In genomic region chr13:30115257-30115600, GRCh38 we compare ENCODE assay signal across 8 cellular contexts.
DNase-seq lines count a peak whose midpoint lies in the region; ATAC-seq and TF ChIP-seq lines count a peak whose summit lies in the region.

No MANE protein-coding gene starts in this region.

- DNase-seq in activated B cell treated with CpG ODN at 0.5 μM for 24 hours (no peak), right cardiac atrium (no peak), sciatic nerve (ENCODE audit: low spot score) (no peak), cerebellar nuclear complex (lab: John Stamatoyannopoulos, UW) (no peak), 8988T (no peak)
- no peak for DNase-seq in stimulated activated effector memory CD8-positive, alpha-beta T cell treated with anti-CD3 and anti-CD28 coated beads, Interleukin-12 subunit alpha, Interleukin-12 subunit beta, amount 100 ng/mL, for 72 hours (ENCODE audit: low spot score in 2 of 2)

- no peaks in the 10 kb centered on the region for H3K27me3 ChIP-seq in right cardiac atrium (ENCODE audit: control insufficient read depth, insufficient read depth)

- H3K9me3 Mint-ChIP-seq in activated B cell treated with CpG ODN at 0.5 μM for 24 hours: no peaks in the 10 kb centered on the region
- H3K9me3 Mint-ChIP-seq in stimulated activated effector memory CD8-positive, alpha-beta T cell treated with anti-CD3 and anti-CD28 coated beads, Interleukin-12 subunit alpha, Interleukin-12 subunit beta, amount 100 ng/mL, for 72 hours: no peaks in the 10 kb centered on the region

- POLR2A ChIA-PET in HEK293 (lab: Yijun Ruan, JAX): interaction anchor here (0.6 kb wide), 1 partner anchor 60 kb away, joined by 5 read pairs; no protein-coding TSS in a partner anchor
- POLR2A ChIA-PET in activated B cell treated with CpG ODN at 0.5 μM for 24 hours (lab: Charles Lee): interaction anchor here (0.6 to 1.7 kb wide), 8 partner anchors 12 to 619 kb away, joined by 3 to 7 read pairs (median 3); no protein-coding TSS in a partner anchor

- no peak for ATAC-seq in activated B cell treated with CpG ODN at 0.5 μM for 24 hours (ENCODE audit: low read depth)
- no peak for ATAC-seq in right cardiac atrium
- ATAC-seq in stimulated activated effector memory CD8-positive, alpha-beta T cell treated with anti-CD3 and anti-CD28 coated beads, Interleukin-12 subunit alpha, Interleukin-12 subunit beta, amount 100 ng/mL, for 72 hours: no peak
- no peak for ATAC-seq in sciatic nerve
- ATAC-seq in GM18870 (IDR thresholded peaks at IDR 0.05; ENCODE audit: unreplicated experiment): no peak

- H3K27ac ChIP-seq in HEK293 (ENCODE audit: extremely low read depth, low read depth, low read length) (0 out of 2 replicates have a peak overlapping the region, but pooled peaks have one; percentile 38), right cardiac atrium (ENCODE audit: low read length) (no peak overlapping the region)

- peaks cover 16% of the 10 kb centered on the region for H3K27me3 Mint-ChIP-seq in activated B cell treated with CpG ODN at 0.5 μM for 24 hours

- H3K4me3 ChIP-seq in HEK293 (ENCODE audit: low read depth, low read length) (peak overlapping the region; percentile 46), right cardiac atrium (ENCODE audit: low read length) (peak overlapping the region; percentile 67)

- H3K9me3 ChIP-seq in HEK293 (ENCODE audit: control insufficient read depth, insufficient read depth, low read depth, low read length) (no peaks in the 10 kb centered on the region), right cardiac atrium (ENCODE audit: control insufficient read depth, low read length) (no peaks in the 10 kb centered on the region)

- TF ChIP-seq CTCF in HEK293 (tag by site-specific recombination; IDR thresholded peaks at IDR 0.05) (no peak), activated B cell treated with CpG ODN at 0.5 μM for 24 hours (IDR thresholded peaks at IDR 0.05) (no peak)

- CTCF ChIA-PET in HEK293 (lab: Yijun Ruan, JAX) (interaction anchor here (0.5 to 5.1 kb wide), 18 partner anchors 10 to 931 kb away, joined by 3 to 55 read pairs (median 4); partner anchors contain the start of gene UBL3), activated B cell treated with CpG ODN at 0.5 μM for 24 hours (lab: Charles Lee) (interaction anchor here (0.6 to 7.7 kb wide), 19 partner anchors 9 to 739 kb away, joined by 3 to 247 read pairs (median 4); partner anchors contain the start of genes SLC7A1 and UBL3)

- peaks cover 30% of the 10 kb centered on the region for H3K4me1 Mint-ChIP-seq in activated B cell treated with CpG ODN at 0.5 μM for 24 hours
- H3K4me1 Mint-ChIP-seq in stimulated activated effector memory CD8-positive, alpha-beta T cell treated with anti-CD3 and anti-CD28 coated beads, Interleukin-12 subunit alpha, Interleukin-12 subunit beta, amount 100 ng/mL, for 72 hours: peaks cover 25% of the 10 kb centered on the region

- WGBS in right cardiac atrium: 16% methylated on average over 9 of the region's 9 CpGs

- no peaks in the 10 kb centered on the region for H3K36me3 Mint-ChIP-seq in activated B cell treated with CpG ODN at 0.5 μM for 24 hours (ENCODE audit: low read depth)
- no peaks in the 10 kb centered on the region for H3K36me3 Mint-ChIP-seq in stimulated activated effector memory CD8-positive, alpha-beta T cell treated with anti-CD3 and anti-CD28 coated beads, Interleukin-12 subunit alpha, Interleukin-12 subunit beta, amount 100 ng/mL, for 72 hours

- peak overlapping the region; percentile 62 for H3K4me3 Mint-ChIP-seq in activated B cell treated with CpG ODN at 0.5 μM for 24 hours
- H3K4me3 Mint-ChIP-seq in stimulated activated effector memory CD8-positive, alpha-beta T cell treated with anti-CD3 and anti-CD28 coated beads, Interleukin-12 subunit alpha, Interleukin-12 subunit beta, amount 100 ng/mL, for 72 hours: peak overlapping the region; percentile 68

- no peaks in the 10 kb centered on the region for H3K36me3 ChIP-seq in HEK293 (ENCODE audit: control insufficient read depth in 2 of 2, insufficient read depth in 1 of 2, low read length in 2 of 2)

- H3K4me1 ChIP-seq in HEK293 (ENCODE audit: control insufficient read depth, insufficient read depth, low read length): peaks cover 5% of the 10 kb centered on the region; the same call in 1 of the 2 replicates
- H3K4me1 ChIP-seq in right cardiac atrium (ENCODE audit: control insufficient read depth, insufficient read depth, low read length): peaks cover 4% of the 10 kb centered on the region

- intact Hi-C loops in activated B cell treated with CpG ODN at 0.5 μM for 24 hours (cut with micrococcal nuclease): loop anchor here (1.0 to 10.0 kb wide), 6 partner anchors 190 to 1400 kb away; partner anchors contain the start of genes SLC46A3 and SLC7A1
- intact Hi-C loops in right cardiac atrium (cut with DNase I): loop anchor here (5.0 to 10.0 kb wide), 6 partner anchors 190 to 608 kb away; partner anchors contain the start of gene UBL3 (in 1 of the 4)
- intact Hi-C loops in sciatic nerve (cut with DNase I): loop anchor here (10.0 kb wide), 1 partner anchor 270 kb away; no protein-coding TSS in a partner anchor

- no peak overlapping the region for H3K27ac Mint-ChIP-seq in activated B cell treated with CpG ODN at 0.5 μM for 24 hours
- H3K27ac Mint-ChIP-seq in stimulated activated effector memory CD8-positive, alpha-beta T cell treated with anti-CD3 and anti-CD28 coated beads, Interleukin-12 subunit alpha, Interleukin-12 subunit beta, amount 100 ng/mL, for 72 hours: no peak overlapping the region

TF ChIP-seq in HEK293, 187 proteins besides CTCF, POLR2A, EP300 and RAD21:
- TF ChIP-seq ZEB2 (tag by site-specific recombination; IDR thresholded peaks at IDR 0.05) (0 out of 2 replicates have a peak, but pooled peaks have one; percentile 8), ZBTB8A (tag by site-specific recombination; IDR thresholded peaks at IDR 0.05) (0 out of 2 replicates have a peak, but pooled peaks have one; percentile 3), ZNF146 (tag by site-specific recombination; IDR thresholded peaks at IDR 0.05) (no peak)
